ENCODE assay signal across 20 cellular contexts in the genomic region with DNA sequence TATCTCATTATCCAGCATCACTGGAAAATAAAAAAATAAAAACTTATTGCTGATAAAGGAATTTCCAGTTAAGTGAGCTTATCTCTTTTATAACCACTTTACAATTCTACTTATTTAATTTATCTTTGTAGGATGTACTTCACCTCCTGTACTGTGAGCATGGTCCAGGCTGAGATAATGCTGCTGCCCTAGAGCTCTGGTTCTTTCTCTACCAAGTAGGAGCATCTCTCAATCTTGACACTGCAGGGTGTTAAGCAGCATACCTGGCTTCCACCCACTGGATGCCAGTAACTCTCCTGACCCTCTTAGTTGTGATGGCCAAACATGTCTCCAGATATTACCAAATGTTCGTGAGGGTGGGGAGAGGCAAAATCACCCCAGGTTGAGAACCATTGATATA.
A peak's percentile ranks its signal among the peaks of the same experiment; 100 is the strongest.
DNase-seq lines count a peak whose midpoint lies in the region; ATAC-seq, FAIRE-seq and TF ChIP-seq lines count a peak whose summit lies in the region.
"Had no signal": no experiment of that assay in that cellular context is flagged by ENCODE, and none has a peak within 500 bp of the region (broad histone marks: within the 10 kb centered on the region; RNA-seq: fewer than 3 reads in every experiment).

No MANE protein-coding gene starts in this region.

- no peaks in the 10 kb centered on the region for H3K79me2 ChIP-seq in astrocyte (ENCODE audit: insufficient read depth, low read length)

- H3K9me3 ChIP-seq in A549 (no peaks in the 10 kb centered on the region), astrocyte (ENCODE audit: insufficient read depth, low read depth, low read length) (no peaks in the 10 kb centered on the region), mesodermal cell (ENCODE audit: control insufficient read depth, low read length) (no peaks in the 10 kb centered on the region)
- H3K9me3 ChIP-seq: BLaER1 treated with 17β-estradiol and CSF1 and Interleukin-3, amounts not matched to agents 10 nM and 100 nM; HAP-1 had no signal

- no peak for ATAC-seq in A549
- no peak for ATAC-seq in GM21717 (IDR thresholded peaks at IDR 0.05; ENCODE audit: unreplicated experiment)
- ATAC-seq: CD8-positive, alpha-beta T cell; K562 had no signal

- H3K9ac ChIP-seq in astrocyte (ENCODE audit: low read length): peak overlapping the region; percentile 13
- H3K9ac ChIP-seq: BLaER1 treated with 17β-estradiol and CSF1 and Interleukin-3, amounts not matched to agents 10 nM and 100 nM; GM23248 had no signal

- WGBS in A549 (ENCODE audit: missing lambda C conversion rate): 27% methylated on average over 1 of the region's 1 CpG
- WGBS in mesodermal cell (ENCODE audit: insufficient coverage in 2 of 2), 2 experiments: no CpG with 5 or more reads among the region's 1 CpG

- H3K36me3 Mint-ChIP-seq in astrocyte (ENCODE audit: low read depth, unreplicated experiment): no peaks in the 10 kb centered on the region
- H3K36me3 Mint-ChIP-seq: CD8-positive, alpha-beta T cell had no signal

- FAIRE-seq in A549 (lab: Jason Lieb, UNC): no peak
- no peak for FAIRE-seq in astrocyte (lab: Jason Lieb, UNC)
- FAIRE-seq: A204.1, GM12891, GM19239, HTR-8/SVneo, K562 had no signal

- POLR2A ChIA-PET in A549 (lab: Yijun Ruan, JAX): no interaction called here

- H3K27ac ChIP-seq in A549 (peak overlapping the region; percentile 65 to 67; a peak in 5 of 6 replicates), astrocyte (ENCODE audit: low read depth, low read length) (peak overlapping the region; percentile 56), mesodermal cell (ENCODE audit: low read depth, low read length, severe bottlenecking) (peak overlapping the region; percentile 46)
- H3K27ac ChIP-seq: BLaER1 treated with 17β-estradiol and CSF1 and Interleukin-3, amounts not matched to agents 10 nM and 100 nM; GM23248 had no signal

- in situ Hi-C loops in ACHN (cut with HindIII; ENCODE audit: low pct_ligation_motif_present, low pct_unique_long_range_greater_than_20kb, low sequenced_read_pairs): no loop called here

- H3K4me2 ChIP-seq in A549: peak overlapping the region; percentile 38
- peak overlapping the region; percentile 27 for H3K4me2 ChIP-seq in astrocyte (ENCODE audit: low read length)
- H3K4me2 ChIP-seq: BLaER1 treated with 17β-estradiol and CSF1 and Interleukin-3, amounts not matched to agents 10 nM and 100 nM had no signal

- H3K9me3 Mint-ChIP-seq in astrocyte (ENCODE audit: unreplicated experiment): peaks cover 2% of the 10 kb centered on the region

- TF ChIP-seq POLR2A in A549 (IDR thresholded peaks at IDR 0.05; ENCODE audit: low read length): no peak

- no peak for TF ChIP-seq RAD21 in A549 (conservative IDR thresholded peaks at IDR 0.05 in 1 of 2, IDR thresholded peaks at IDR 0.05 in 1 of 2)

- H3K4me3 Mint-ChIP-seq in astrocyte (ENCODE audit: unreplicated experiment): no peak overlapping the region
- H3K4me3 Mint-ChIP-seq: B cell; CD8-positive, alpha-beta T cell had no signal

- peaks cover 41% of the 10 kb centered on the region for H3K4me1 Mint-ChIP-seq in astrocyte (ENCODE audit: low read depth, unreplicated experiment)
- H3K4me1 Mint-ChIP-seq: B cell had no signal

- no peak for TF ChIP-seq EP300 in A549 (IDR thresholded peaks at IDR 0.05)

- DNase-seq in A549 (ENCODE audit: low read depth in 1 of 2, low spot score in 1 of 2) (no peak), ACHN (peak; percentile 12), astrocyte (ENCODE audit: low read depth) (peak; percentile 1), NCI-H345 (lab: John Stamatoyannopoulos, UW) (no peak), MV-4-11 (lab: John Stamatoyannopoulos, UW) (no peak)
- DNase-seq: CD8-positive, alpha-beta T cell; DMS 273 treated with DMSO at 0.1 percent for 48 hours; DMS53; DND-41 had no signal

- H3K27me3 ChIP-seq in astrocyte (ENCODE audit: insufficient read depth, low read length): no peaks in the 10 kb centered on the region
- H3K27me3 ChIP-seq: BLaER1 treated with 17β-estradiol and CSF1 and Interleukin-3, amounts not matched to agents 10 nM and 100 nM had no signal

- peak overlapping the region; percentile 96 for H3K27ac Mint-ChIP-seq in astrocyte (ENCODE audit: unreplicated experiment)
- H3K27ac Mint-ChIP-seq: B cell; CD8-positive, alpha-beta T cell had no signal

- CTCF ChIA-PET in A549 (lab: Yijun Ruan, JAX): no interaction called here

- no peaks in the 10 kb centered on the region for H3K27me3 Mint-ChIP-seq in astrocyte (ENCODE audit: low read depth, unreplicated experiment)
- H3K27me3 Mint-ChIP-seq: B cell had no signal

- TF ChIP-seq CTCF in A549 (IDR thresholded peaks at IDR 0.05) (no peak), astrocyte (IDR thresholded peaks at IDR 0.05; ENCODE audit: insufficient read depth, low read depth, low read length) (no peak)

- H4K20me1 ChIP-seq in astrocyte (ENCODE audit: insufficient read depth, low read length): no peaks in the 10 kb centered on the region
- H4K20me1 ChIP-seq: BLaER1 treated with 17β-estradiol and CSF1 and Interleukin-3, amounts not matched to agents 10 nM and 100 nM had no signal

- H2AFZ ChIP-seq in astrocyte (ENCODE audit: low read depth, low read length): no peak overlapping the region
- H2AFZ ChIP-seq: GM23248 had no signal

- H3K4me3 ChIP-seq in A549 (no peak overlapping the region), astrocyte (ENCODE audit: insufficient read depth, low read depth, low read length) (no peak overlapping the region), mesodermal cell (ENCODE audit: extremely low read depth, insufficient read depth, low read length, poor library complexity, severe bottlenecking) (no peak overlapping the region)
- H3K4me3 ChIP-seq: BLaER1 treated with 17β-estradiol and CSF1 and Interleukin-3, amounts not matched to agents 10 nM and 100 nM; GM23248; HAP-1; K562 had no signal

- H3K4me1 ChIP-seq in A549 (peaks cover 42% of the 10 kb centered on the region), astrocyte (ENCODE audit: insufficient read depth, low read length) (peaks cover 12% of the 10 kb centered on the region), mesodermal cell (ENCODE audit: control insufficient read depth, insufficient read depth, low read length, poor library complexity, severe bottlenecking) (peaks cover 16% of the 10 kb centered on the region)
- H3K4me1 ChIP-seq: BLaER1 treated with 17β-estradiol and CSF1 and Interleukin-3, amounts not matched to agents 10 nM and 100 nM; HAP-1 had no signal

- no peaks in the 10 kb centered on the region for H3K36me3 ChIP-seq in astrocyte (ENCODE audit: insufficient read depth, low read length)
- H3K36me3 ChIP-seq in mesodermal cell (ENCODE audit: control insufficient read depth, insufficient read depth, low read length): no peaks in the 10 kb centered on the region
- H3K36me3 ChIP-seq: BLaER1 treated with 17β-estradiol and CSF1 and Interleukin-3, amounts not matched to agents 10 nM and 100 nM; HAP-1 had no signal

TF ChIP-seq in A549, 52 proteins besides CTCF, POLR2A, EP300 and RAD21:
- TF ChIP-seq ESRRA (IDR thresholded peaks at IDR 0.05; ENCODE audit: borderline replicate concordance, low read length) (no peak), CEBPB (IDR thresholded peaks at IDR 0.05) (no peak)
TF ChIP-seq in A549: peak in this region for 0.

Comparison
In these comparisons a context has a peak if more than half of its experiments do, and no peak if none do; other contexts are left out.
1. DNase-seq: peak in ACHN (single experiment) and astrocyte (single experiment); none in A549 (0 of 2), NCI-H345 (single experiment) and MV-4-11 (single experiment).
2. Peak in every context shown above with its lines, with median percentiles within 50 percentile points of each other: H3K27ac ChIP-seq.